17 cellular contexts compared by ENCODE assay signal in genomic region chr18:12366794-12367193, GRCh38.
"Had no signal": no experiment of that assay in that cellular context is flagged by ENCODE, and none has a peak within 500 bp of the region (broad histone marks: within the 10 kb centered on the region; RNA-seq: fewer than 3 reads in every experiment).

No MANE protein-coding gene starts in this region.

- FAIRE-seq: endometrium, islet of Langerhans had no signal

- H3K9me3 ChIP-seq: gastroesophageal sphincter, thoracic aorta, upper lobe of right lung had no signal

- H3K4me3 ChIP-seq: gastroesophageal sphincter, thoracic aorta, upper lobe of right lung had no signal

- ATAC-seq: activated CD4-positive, CD25-positive, alpha-beta regulatory T cell treated with anti-CD3 and anti-CD28 coated beads, Interleukin-2, amount 50 U/mL, for 24 hours; activated T-cell treated with anti-CD3 and anti-CD28 coated beads, Interleukin-2, amount 50 U/mL, for 72 hours; gastroesophageal sphincter; left lobe of liver; upper lobe of right lung had no signal

- DNase-seq: activated gamma-delta T cell treated with Interleukin-2 at 50 U/mL for 16 hours; activated naive CD8-positive, alpha-beta T cell treated with anti-CD3 and anti-CD28 coated beads for 36 hours; activated T-cell treated with anti-CD3 and anti-CD28 coated beads, Interleukin-2, amount 50 U/mL, for 72 hours; amniotic stem cell; mammary epithelial cell; midbrain; naive B cell; T-helper 1 cell; T1000; upper lobe of right lung had no signal

- H3K4me3 Mint-ChIP-seq: activated naive CD8-positive, alpha-beta T cell treated with anti-CD3 and anti-CD28 coated beads for 36 hours; activated T-cell treated with anti-CD3 and anti-CD28 coated beads, Interleukin-2, amount 50 U/mL, for 72 hours; naive B cell; neural crest cell had no signal

- H3K9me3 Mint-ChIP-seq: activated naive CD8-positive, alpha-beta T cell treated with anti-CD3 and anti-CD28 coated beads for 36 hours; activated T-cell treated with anti-CD3 and anti-CD28 coated beads, Interleukin-2, amount 50 U/mL, for 72 hours; naive B cell; neural crest cell had no signal

- H3K27me3 Mint-ChIP-seq: activated naive CD8-positive, alpha-beta T cell treated with anti-CD3 and anti-CD28 coated beads for 36 hours; naive B cell had no signal

- H3K27me3 ChIP-seq: gastroesophageal sphincter, upper lobe of right lung had no signal

- H3K27ac ChIP-seq: gastroesophageal sphincter, thoracic aorta, upper lobe of right lung had no signal

- H3K27ac Mint-ChIP-seq: activated naive CD8-positive, alpha-beta T cell treated with anti-CD3 and anti-CD28 coated beads for 36 hours; activated T-cell treated with anti-CD3 and anti-CD28 coated beads, Interleukin-2, amount 50 U/mL, for 72 hours had no signal
